8 cellular contexts compared by ENCODE assay signal in genomic region chr2:30208453-30208852, GRCh38. TPM values are rescaled to one million over a fixed set of nuclear protein-coding genes. Genes with fewer than 3 reads are reported as not detected.
DNase-seq lines count a peak whose midpoint lies in the region; ATAC-seq lines count a peak whose summit lies in the region.

No MANE protein-coding gene starts in this region.

- peaks cover 3% of the 10 kb centered on the region for H3K4me1 ChIP-seq in NT2/D1 (ENCODE audit: insufficient read depth, insufficient read length)
- no peaks in the 10 kb centered on the region for H3K4me1 ChIP-seq in trophoblast cell (ENCODE audit: control insufficient read depth in 1 of 2, insufficient read depth in 2 of 2, low read length in 2 of 2)

- H3K27me3 ChIP-seq in NT2/D1 (ENCODE audit: insufficient read depth, insufficient read length) (no peaks in the 10 kb centered on the region), trophoblast cell (ENCODE audit: insufficient read depth, low read length) (no peaks in the 10 kb centered on the region)

- H3K36me3 Mint-ChIP-seq in activated naive CD8-positive, alpha-beta T cell treated with anti-CD3 and anti-CD28 coated beads, Interleukin-2, amount 50 U/mL, for 24 hours (ENCODE audit: low read depth): no peaks in the 10 kb centered on the region

- no peak overlapping the region for H4K91ac ChIP-seq in trophoblast cell (ENCODE audit: low read depth, low read length)

- H3K4me3 ChIP-seq in NT2/D1 (ENCODE audit: insufficient read length, low read depth): no peak overlapping the region
- H3K4me3 ChIP-seq in trophoblast cell (ENCODE audit: low read depth, low read length): no peak overlapping the region

- no peak overlapping the region for H3K14ac ChIP-seq in trophoblast cell (ENCODE audit: low read length)

- H2BK120ac ChIP-seq in trophoblast cell (ENCODE audit: insufficient read depth, low read length, poor library complexity): no peak overlapping the region

- H3K9me3 ChIP-seq in NT2/D1 (ENCODE audit: insufficient read depth, low read length): no peaks in the 10 kb centered on the region
- no peaks in the 10 kb centered on the region for H3K9me3 ChIP-seq in trophoblast cell (ENCODE audit: insufficient read depth, low read depth, low read length)

- no peaks in the 10 kb centered on the region for H3K79me2 ChIP-seq in trophoblast cell (ENCODE audit: control insufficient read depth, insufficient read depth, low read length, poor library complexity)

- no peak overlapping the region for H3K27ac ChIP-seq in trophoblast cell (ENCODE audit: low read depth, low read length)

- peak; percentile 52 for ATAC-seq in activated naive CD8-positive, alpha-beta T cell treated with anti-CD3 and anti-CD28 coated beads, Interleukin-2, amount 50 U/mL, for 24 hours
- ATAC-seq in Right ventricle myocardium superior (ENCODE audit: poor library complexity): peak; percentile 94
- ATAC-seq in HG02981 (IDR thresholded peaks at IDR 0.05; ENCODE audit: unreplicated experiment): no peak

- H4K12ac ChIP-seq in trophoblast cell (ENCODE audit: low read depth, low read length): no peak overlapping the region

- H3K27ac Mint-ChIP-seq in activated naive CD8-positive, alpha-beta T cell treated with anti-CD3 and anti-CD28 coated beads, Interleukin-2, amount 50 U/mL, for 24 hours: peak overlapping the region; percentile 46

- DNase-seq in DMS53 treated with DMSO at 0.1 percent for 48 hours (lab: John Stamatoyannopoulos, UW; ENCODE audit: unreplicated experiment) (peak; percentile 57), HK-2 (ENCODE audit: unreplicated experiment) (peak; percentile 26), NT2/D1 (ENCODE audit: low read depth, low spot score) (peak; percentile 75), Right ventricle myocardium superior (peak; percentile 68), trophoblast cell (peak; percentile 61 to 74), activated gamma-delta T cell treated with Interleukin-2 at 50 U/mL for 16 hours (no peak)
- peak; percentile 34 for DNase-seq in activated naive CD8-positive, alpha-beta T cell treated with anti-CD3 and anti-CD28 coated beads, Interleukin-2, amount 50 U/mL, for 24 hours

- H3K79me1 ChIP-seq in trophoblast cell (ENCODE audit: low read length): peaks cover 1% of the 10 kb centered on the region

- no peak overlapping the region for H3K9ac ChIP-seq in NT2/D1 (ENCODE audit: insufficient read length, low read depth)
- no peak overlapping the region for H3K9ac ChIP-seq in trophoblast cell (ENCODE audit: low read length)

- no peak overlapping the region for H3K4me3 Mint-ChIP-seq in activated naive CD8-positive, alpha-beta T cell treated with anti-CD3 and anti-CD28 coated beads, Interleukin-2, amount 50 U/mL, for 24 hours

- no peak overlapping the region for H2AFZ ChIP-seq in trophoblast cell (ENCODE audit: insufficient read depth, low read length, poor library complexity)

- intact Hi-C loops in Right ventricle myocardium superior (cut with DNase I): loop anchor here (5.0 kb wide), 1 partner anchor 499 kb away; no protein-coding TSS in a partner anchor

- H2BK12ac ChIP-seq in trophoblast cell (ENCODE audit: low read length): no peak overlapping the region

- no peak overlapping the region for H2BK5ac ChIP-seq in trophoblast cell (ENCODE audit: low read depth, low read length, poor library complexity)

- no peak overlapping the region for H3K4ac ChIP-seq in trophoblast cell (ENCODE audit: low read depth, low read length)

- H4K8ac ChIP-seq in trophoblast cell (ENCODE audit: low read depth, low read length): no peak overlapping the region

- no CpG with 5 or more reads among the region's 2 CpGs for WGBS in trophoblast cell (ENCODE audit: extremely low coverage, insufficient coverage, insufficient read length)

- H3K36me3 ChIP-seq in NT2/D1 (ENCODE audit: insufficient read depth, insufficient read length, low read length) (no peaks in the 10 kb centered on the region), trophoblast cell (ENCODE audit: control insufficient read depth in 1 of 2, insufficient read depth in 2 of 2, low read length in 2 of 2) (no peaks in the 10 kb centered on the region)

- no peak overlapping the region for H3K23ac ChIP-seq in trophoblast cell (ENCODE audit: low read length)

- H3K18ac ChIP-seq in trophoblast cell (ENCODE audit: low read length): no peak overlapping the region

- H3K4me2 ChIP-seq in trophoblast cell (ENCODE audit: low read length): no peak overlapping the region

- no peak overlapping the region for H2AK5ac ChIP-seq in trophoblast cell (ENCODE audit: low read length)

- H3K9me3 Mint-ChIP-seq in activated naive CD8-positive, alpha-beta T cell treated with anti-CD3 and anti-CD28 coated beads, Interleukin-2, amount 50 U/mL, for 24 hours: no peaks in the 10 kb centered on the region

- peaks cover 16% of the 10 kb centered on the region for H3K4me1 Mint-ChIP-seq in activated naive CD8-positive, alpha-beta T cell treated with anti-CD3 and anti-CD28 coated beads, Interleukin-2, amount 50 U/mL, for 24 hours

- H3K27me3 Mint-ChIP-seq in activated naive CD8-positive, alpha-beta T cell treated with anti-CD3 and anti-CD28 coated beads, Interleukin-2, amount 50 U/mL, for 24 hours: no peaks in the 10 kb centered on the region

RNA-seq across cellular contexts. Expression of gene LBH, which starts 22.9 kb away (rescaled TPM):
- 115 TPM for total RNA-seq in Right ventricle myocardium superior
- 120 and 147 TPM in 2 replicates for polyA plus RNA-seq in trophoblast cell (2013)
